18 cellular contexts compared by ENCODE assay signal in the genomic region with DNA sequence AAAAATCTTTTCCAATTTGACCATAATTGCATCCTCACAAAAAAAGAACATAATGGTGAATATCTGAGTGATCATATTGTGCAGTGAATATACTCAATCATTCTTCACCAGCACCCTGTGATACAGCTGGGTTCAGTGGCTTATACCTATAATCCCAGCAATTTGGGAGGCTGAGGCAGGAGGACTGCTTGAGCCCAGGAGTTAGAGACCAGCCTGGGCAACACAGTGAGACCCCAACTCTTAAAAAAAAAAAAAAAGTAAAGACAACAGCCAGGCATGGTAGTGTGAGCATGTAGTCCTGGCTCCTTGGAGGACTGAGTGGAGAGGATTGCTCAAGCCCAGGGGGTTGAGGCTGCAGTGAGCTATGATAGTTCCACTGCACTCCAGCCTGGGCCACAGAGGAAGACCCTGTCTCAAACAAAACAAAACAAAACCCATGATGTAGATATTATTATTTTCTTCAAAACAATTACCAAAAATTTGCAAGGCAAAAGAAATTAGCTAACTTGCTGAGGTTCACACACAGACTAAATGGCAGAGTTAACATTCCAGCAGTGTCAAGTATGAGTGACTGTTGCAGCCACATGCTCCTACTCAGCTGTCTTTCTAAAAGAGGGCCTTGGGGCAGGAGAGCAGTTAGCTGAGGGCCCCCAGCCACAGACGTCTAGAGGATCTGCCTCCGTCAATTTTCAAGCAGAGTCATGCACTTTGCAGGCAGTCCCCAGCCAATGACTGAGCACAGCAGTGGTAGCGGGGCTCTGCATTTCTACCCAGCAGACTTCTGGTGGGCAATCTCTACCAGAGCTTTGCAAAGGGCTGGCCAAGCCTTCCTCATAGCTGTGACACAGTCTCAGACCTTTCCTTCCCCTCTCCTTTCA. TPM values are rescaled to one million over a fixed set of nuclear protein-coding genes. Genes with fewer than 3 reads are reported as not detected.
DNase-seq lines count a peak whose midpoint lies in the region; ATAC-seq and TF ChIP-seq lines count a peak whose summit lies in the region.
"Had no signal": no experiment of that assay in that cellular context is flagged by ENCODE, and none has a peak within 500 bp of the region (broad histone marks: within the 10 kb centered on the region; RNA-seq: fewer than 3 reads in every experiment).

No MANE protein-coding gene starts in this region.

- H3K4me1 Mint-ChIP-seq in CD14-positive monocyte, result peaks cover 37% of the 10 kb centered on the region
- no peaks in the 10 kb centered on the region for H3K4me1 Mint-ChIP-seq in stimulated activated effector memory CD8-positive, alpha-beta T cell treated with anti-CD3 and anti-CD28 coated beads, Interleukin-12 subunit alpha, Interleukin-12 subunit beta, amount 100 ng/mL, for 72 hours

- H3K36me3 ChIP-seq in vagina, result no peaks in the 10 kb centered on the region
- H3K36me3 ChIP-seq: esophagus squamous epithelium, heart left ventricle, suprapubic skin had no signal

- no peak for TF ChIP-seq POLR2A in vagina (IDR thresholded peaks at IDR 0.05)

- H3K27me3 ChIP-seq in vagina, result no peaks in the 10 kb centered on the region
- H3K27me3 ChIP-seq: esophagus squamous epithelium, heart left ventricle, suprapubic skin had no signal

- H3K9me3 Mint-ChIP-seq in CD14-positive monocyte, result peaks cover 0 to 3% (median 0%) of the 10 kb centered on the region in 7 donors
- peaks cover 11% of the 10 kb centered on the region for H3K9me3 Mint-ChIP-seq in stimulated activated effector memory CD8-positive, alpha-beta T cell treated with anti-CD3 and anti-CD28 coated beads, Interleukin-12 subunit alpha, Interleukin-12 subunit beta, amount 100 ng/mL, for 72 hours
- H3K9me3 Mint-ChIP-seq: activated T-helper 1 cell treated with anti-CD3 and anti-CD28 coated beads, Interleukin-12 subunit alpha, Interleukin-12 subunit beta, Interleukin-2, Interleukin-4 antibody, amounts not matched to agents 30 ng/mL and 10 ng/mL and 1 ng/mL, durations not matched to agents 14 hours and 24 hours and 36 hours had no signal

- no peak overlapping the region for H3K4me3 Mint-ChIP-seq in CD14-positive monocyte
- H3K4me3 Mint-ChIP-seq in stimulated activated effector memory CD8-positive, alpha-beta T cell treated with anti-CD3 and anti-CD28 coated beads, Interleukin-12 subunit alpha, Interleukin-12 subunit beta, amount 100 ng/mL, for 72 hours, result no peak overlapping the region
- H3K4me3 Mint-ChIP-seq: activated T-helper 1 cell treated with anti-CD3 and anti-CD28 coated beads, Interleukin-12 subunit alpha, Interleukin-12 subunit beta, Interleukin-2, Interleukin-4 antibody, amounts not matched to agents 30 ng/mL and 10 ng/mL and 1 ng/mL, durations not matched to agents 14 hours and 24 hours and 36 hours had no signal

- no peaks in the 10 kb centered on the region for H3K4me1 ChIP-seq in vagina

- no peak overlapping the region for H3K4me3 ChIP-seq in vagina
- H3K4me3 ChIP-seq: esophagus squamous epithelium, heart left ventricle, suprapubic skin had no signal

- DNase-seq in CD14-positive monocyte (ENCODE audit: low spot score) (no peak), MV-4-11 (lab: John Stamatoyannopoulos, UW) (peak; percentile 20), myocyte (ENCODE audit: low read depth) (peak; percentile 84), GM19238 (ENCODE audit: insufficient read length, low spot score) (no peak), occipital lobe (lab: John Stamatoyannopoulos, UW) (no peak), vagina (ENCODE audit: extremely low spot score in 2 of 2) (no peak)
- DNase-seq in stimulated activated effector memory CD8-positive, alpha-beta T cell treated with anti-CD3 and anti-CD28 coated beads, Interleukin-12 subunit alpha, Interleukin-12 subunit beta, amount 100 ng/mL, for 72 hours (ENCODE audit: low spot score in 2 of 2), result no peak
- DNase-seq: esophagus squamous epithelium; heart left ventricle; Karpas-422; NCI-H1105 treated with DMSO at 0.1 percent for 48 hours; NCI-H2171; NCI-H774; stimulated activated CD4-positive, alpha-beta T cell treated with anti-CD3 and anti-CD28 coated beads, Interleukin-2, amount 100 ng/mL, for 48 hours had no signal

- ATAC-seq in esophagus mucosa, result peak; percentile 13
- ATAC-seq in stimulated activated effector memory CD8-positive, alpha-beta T cell treated with anti-CD3 and anti-CD28 coated beads, Interleukin-12 subunit alpha, Interleukin-12 subunit beta, amount 100 ng/mL, for 72 hours, result no peak

- no peak overlapping the region for H3K27ac ChIP-seq in vagina
- H3K27ac ChIP-seq: esophagus squamous epithelium, suprapubic skin, VCaP had no signal

- TF ChIP-seq CTCF in CD14-positive monocyte (IDR thresholded peaks at IDR 0.05) (no peak), vagina (IDR thresholded peaks at IDR 0.05) (no peak)

- peaks cover 0 to 3% (median 0%) of the 10 kb centered on the region in 3 donors for H3K27me3 Mint-ChIP-seq in CD14-positive monocyte (ENCODE audit: low read depth in 3 of 3)

- no peaks in the 10 kb centered on the region for H3K9me3 ChIP-seq in vagina
- H3K9me3 ChIP-seq: esophagus squamous epithelium, heart left ventricle, suprapubic skin had no signal

- no peaks in the 10 kb centered on the region for H3K36me3 Mint-ChIP-seq in CD14-positive monocyte
- H3K36me3 Mint-ChIP-seq in stimulated activated effector memory CD8-positive, alpha-beta T cell treated with anti-CD3 and anti-CD28 coated beads, Interleukin-12 subunit alpha, Interleukin-12 subunit beta, amount 100 ng/mL, for 72 hours, result no peaks in the 10 kb centered on the region

- H3K27ac Mint-ChIP-seq in CD14-positive monocyte, result peak overlapping the region in 5 of 7 donors; percentile 0 to 68 (median 49)
- no peak overlapping the region for H3K27ac Mint-ChIP-seq in stimulated activated effector memory CD8-positive, alpha-beta T cell treated with anti-CD3 and anti-CD28 coated beads, Interleukin-12 subunit alpha, Interleukin-12 subunit beta, amount 100 ng/mL, for 72 hours
- H3K27ac Mint-ChIP-seq: activated T-helper 1 cell treated with anti-CD3 and anti-CD28 coated beads, Interleukin-12 subunit alpha, Interleukin-12 subunit beta, Interleukin-2, Interleukin-4 antibody, amounts not matched to agents 30 ng/mL and 10 ng/mL and 1 ng/mL, durations not matched to agents 14 hours and 24 hours and 36 hours had no signal

- intact Hi-C loops in CD14-positive monocyte (cut with micrococcal nuclease), result no loop called here
- intact Hi-C loops in vagina (cut with DNase I), result no loop called here

RNA-seq across cellular contexts. Expression of gene ADGRA3, which starts 33.4 kb away (rescaled TPM):
- polyA plus RNA-seq in CD14-positive monocyte, result not detected
- total RNA-seq in esophagus mucosa (6.3 TPM), myocyte (40.8 and 53.2 TPM in 2 replicates), occipital lobe (56.6 TPM), vagina (23.3 TPM)
- polyA plus RNA-seq in myocyte (2012), result 19.5 TPM

Comparison
In these comparisons a context has a peak if more than half of its experiments do, and no peak if none do; other contexts are left out.
1. DNase-seq: peak in MV-4-11 (single experiment) and myocyte (single experiment); none in CD14-positive monocyte (single experiment), GM19238 (single experiment), occipital lobe (single experiment), vagina (0 of 2) and stimulated activated effector memory CD8-positive, alpha-beta T cell treated with anti-CD3 and anti-CD28 coated beads, Interleukin-12 subunit alpha, Interleukin-12 subunit beta, amount 100 ng/mL, for 72 hours (0 of 2).